Comparison of ENCODE assay signal across 14 cellular contexts in genomic region chr2:86608832-86609231, GRCh38.
"Had no signal": no experiment of that assay in that cellular context is flagged by ENCODE, and none has a peak within 500 bp of the region (broad histone marks: within the 10 kb centered on the region; RNA-seq: fewer than 3 reads in every experiment).

No MANE protein-coding gene starts in this region.

- H3K27me3 ChIP-seq: body of pancreas, hepatocyte, spleen, suprapubic skin, upper lobe of left lung had no signal

- ATAC-seq: body of pancreas had no signal

- H3K27ac Mint-ChIP-seq: activated naive CD8-positive, alpha-beta T cell treated with anti-CD3 and anti-CD28 coated beads, Interleukin-2, amount 10 ng/mL, durations not matched to agents 7 days and 5 days; memory B cell had no signal

- H3K4me3 Mint-ChIP-seq: activated naive CD8-positive, alpha-beta T cell treated with anti-CD3 and anti-CD28 coated beads, Interleukin-2, amount 10 ng/mL, durations not matched to agents 7 days and 5 days; memory B cell had no signal

- H3K4me3 ChIP-seq: body of pancreas, hepatocyte, spleen, suprapubic skin, upper lobe of left lung had no signal

- H3K9me3 Mint-ChIP-seq: activated naive CD8-positive, alpha-beta T cell treated with anti-CD3 and anti-CD28 coated beads, Interleukin-2, amount 10 ng/mL, durations not matched to agents 7 days and 5 days; memory B cell had no signal

- H3K4me1 ChIP-seq: body of pancreas, suprapubic skin had no signal

- H3K9me3 ChIP-seq: body of pancreas, spleen, suprapubic skin, upper lobe of left lung had no signal

- H3K27me3 Mint-ChIP-seq: activated naive CD8-positive, alpha-beta T cell treated with anti-CD3 and anti-CD28 coated beads, Interleukin-2, amount 10 ng/mL, durations not matched to agents 7 days and 5 days; memory B cell had no signal

- DNase-seq: activated CD4-positive, alpha-beta T cell treated with anti-CD3 and anti-CD28 coated beads, Interleukin-2, amount 50 U/mL, for 1 hour; activated CD4-positive, CD25-positive, alpha-beta regulatory T cell; activated naive CD8-positive, alpha-beta T cell treated with anti-CD3 and anti-CD28 coated beads, Interleukin-2, amount 10 ng/mL, durations not matched to agents 7 days and 5 days; activated T-cell treated with anti-CD3 and anti-CD28 coated beads for 4 hours; body of pancreas; foreskin fibroblast; spleen; stimulated activated CD4-positive, alpha-beta T cell treated with anti-CD3 and anti-CD28 coated beads, Interleukin-4, amount 100 ng/mL, for 4 hours; stimulated activated naive CD4-positive, alpha-beta T cell treated with Interleukin-2 at 50 U/mL for 16 hours; upper lobe of left lung had no signal

- H3K27ac ChIP-seq: body of pancreas, hepatocyte, parathyroid adenoma, spleen, suprapubic skin, upper lobe of left lung had no signal
